Comparison of ENCODE assay signal across 8 cellular contexts in the genomic region with DNA sequence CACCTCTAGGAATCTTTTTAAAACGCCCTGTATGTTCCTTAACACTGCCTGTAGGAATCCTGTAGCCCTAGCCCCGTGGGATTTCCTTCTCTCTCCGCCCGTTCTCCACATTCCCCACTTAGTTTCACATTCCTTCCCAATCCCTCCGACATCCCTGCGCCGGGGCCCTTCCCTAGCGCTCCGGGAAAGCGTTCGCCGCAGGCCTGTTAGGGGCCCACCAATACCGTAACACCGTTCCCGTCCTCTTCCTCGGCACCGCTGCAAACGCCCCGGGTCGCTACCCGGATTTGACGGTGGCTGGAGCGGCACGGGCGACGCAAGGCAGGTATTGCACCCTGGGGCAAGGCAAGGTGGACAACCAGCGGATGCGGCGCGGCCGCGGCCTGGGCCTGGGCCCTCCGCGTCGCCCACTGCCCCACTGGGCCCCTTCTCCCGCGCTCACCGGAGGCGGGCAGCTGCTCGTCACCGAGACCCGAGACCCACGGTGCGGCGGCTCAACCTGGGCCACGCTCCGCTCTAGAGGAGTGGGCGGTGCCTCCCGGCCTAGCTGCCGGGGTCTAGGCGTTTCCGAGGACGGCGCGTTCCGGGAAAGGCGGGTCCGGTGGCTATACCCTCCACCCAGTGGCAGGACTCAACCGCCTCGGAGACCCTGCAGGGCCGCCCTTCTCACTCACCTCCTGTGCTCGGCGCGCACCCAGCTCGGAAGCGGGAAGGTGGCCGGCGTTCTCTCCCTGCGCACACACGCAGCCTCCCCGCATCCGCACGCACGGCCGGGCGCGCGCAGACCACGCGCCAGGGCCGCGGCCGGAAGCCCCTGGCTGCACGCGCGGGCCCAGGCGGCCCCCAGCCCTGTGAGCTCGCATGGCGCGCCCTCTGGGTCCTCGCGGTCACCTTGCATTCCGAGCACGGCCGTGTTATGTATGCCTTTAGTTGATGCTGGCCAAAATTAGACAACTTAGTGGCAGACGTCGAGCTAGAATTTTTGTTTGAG. TPM values are rescaled to one million over a fixed set of nuclear protein-coding genes. Genes with fewer than 3 reads are reported as not detected.
DNase-seq lines count a peak whose midpoint lies in the region; ATAC-seq and TF ChIP-seq lines count a peak whose summit lies in the region.

A gene with protein sequence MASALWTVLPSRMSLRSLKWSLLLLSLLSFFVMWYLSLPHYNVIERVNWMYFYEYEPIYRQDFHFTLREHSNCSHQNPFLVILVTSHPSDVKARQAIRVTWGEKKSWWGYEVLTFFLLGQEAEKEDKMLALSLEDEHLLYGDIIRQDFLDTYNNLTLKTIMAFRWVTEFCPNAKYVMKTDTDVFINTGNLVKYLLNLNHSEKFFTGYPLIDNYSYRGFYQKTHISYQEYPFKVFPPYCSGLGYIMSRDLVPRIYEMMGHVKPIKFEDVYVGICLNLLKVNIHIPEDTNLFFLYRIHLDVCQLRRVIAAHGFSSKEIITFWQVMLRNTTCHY (minus strand): TSS at position 789 of the 991 bp plus-strand sequence. CDS start 18,595 bp downstream, outside the sequence.

- TF ChIP-seq CTCF in WTC11 (IDR thresholded peaks at IDR 0.05), result no peak

- DNase-seq in GM04504 (ENCODE audit: low read depth) (peak; percentile 27), HuH-7 (ENCODE audit: low spot score) (peak; percentile 55), WTC11 (ENCODE audit: low spot score) (peak; percentile 73), memory B cell (ENCODE audit: low spot score in 2 of 2) (peak in 1 of 2 donors; percentile 31), NCI-H1048 (lab: John Stamatoyannopoulos, UW) (no peak)
- peak; percentile 46 for DNase-seq in stimulated activated CD8-positive, alpha-beta memory T cell treated with anti-CD3 and anti-CD28 coated beads, Interleukin-4, amount 100 ng/mL, for 48 hours

- ATAC-seq in GM21529 (IDR thresholded peaks at IDR 0.05; ENCODE audit: unreplicated experiment), result peak; percentile 63
- peak; percentile 87 for ATAC-seq in WTC11
- peak; percentile 73 for ATAC-seq in memory B cell (ENCODE audit: low read depth)

- H3K27me3 Mint-ChIP-seq in WTC11 (ENCODE audit: low read depth) (peaks cover 37% of the 10 kb centered on the region), memory B cell (peaks cover 7% of the 10 kb centered on the region)

- H3K4me1 Mint-ChIP-seq in WTC11 (peaks cover 12% of the 10 kb centered on the region), memory B cell (peaks cover 10% of the 10 kb centered on the region)

- CTCF ChIA-PET in WTC11 (lab: Charles Lee), result interaction anchor here (0.6 to 1.4 kb wide), 5 partner anchors 8 to 323 kb away, joined by 3 to 5 read pairs (median 4); no protein-coding TSS in a partner anchor

- H3K36me3 Mint-ChIP-seq in WTC11, result peaks cover 7% of the 10 kb centered on the region
- H3K36me3 Mint-ChIP-seq in memory B cell, result no peaks in the 10 kb centered on the region

- H3K9me3 Mint-ChIP-seq in WTC11 (no peaks in the 10 kb centered on the region), memory B cell (no peaks in the 10 kb centered on the region)

- in situ Hi-C loops in endometrial microvascular endothelial cells (cut with HindIII; ENCODE audit: inconsistent ontology term, low pct_unique_long_range_greater_than_20kb, low sequenced_read_pairs), result no loop called here

- POLR2A ChIA-PET in WTC11 (lab: Charles Lee), result interaction anchor here (0.6 kb wide), 1 partner anchor 35 kb away, joined by 3 read pairs; no protein-coding TSS in a partner anchor

- H3K4me3 Mint-ChIP-seq in WTC11, result peak within 1 kb of the TSS; percentile 81
- peak within 1 kb of the TSS; percentile 80 for H3K4me3 Mint-ChIP-seq in memory B cell

- no peak within 1 kb of the TSS for H3K27ac Mint-ChIP-seq in WTC11
- no peak within 1 kb of the TSS for H3K27ac Mint-ChIP-seq in memory B cell

TF ChIP-seq in WTC11, 78 proteins besides CTCF, POLR2A, EP300 and RAD21 (continues in another document):
- TF ChIP-seq RELA (CRISPR knock-in tag; IDR thresholded peaks at IDR 0.05; ENCODE audit: borderline replicate concordance) (peak; percentile 92; the same call in 1 of the 2 replicates), HMGXB4 (CRISPR knock-in tag; IDR thresholded peaks at IDR 0.05) (peak; percentile 87; the same call in 1 of the 2 replicates), CDX4 (CRISPR knock-in tag; IDR thresholded peaks at IDR 0.05; ENCODE audit: borderline replicate concordance) (no peak), ZNF416 (CRISPR knock-in tag; IDR thresholded peaks at IDR 0.05) (no peak), FOXK1 (CRISPR knock-in tag; IDR thresholded peaks at IDR 0.05) (peak; percentile 88), ZNF423 (CRISPR knock-in tag; IDR thresholded peaks at IDR 0.05) (no peak), ZNF263 (CRISPR knock-in tag; IDR thresholded peaks at IDR 0.05; ENCODE audit: low read depth) (peak; percentile 89), GTF2I (CRISPR knock-in tag; conservative IDR thresholded peaks at IDR 0.05) (no peak), MYBL2 (CRISPR knock-in tag; IDR thresholded peaks at IDR 0.05) (peak; percentile 78), ZNF532 (CRISPR knock-in tag; IDR thresholded peaks at IDR 0.05; ENCODE audit: borderline replicate concordance) (0 out of 2 replicates have a peak, but pooled peaks have one; percentile 28), FOXP1 (CRISPR knock-in tag; IDR thresholded peaks at IDR 0.05; ENCODE audit: borderline replicate concordance) (peak; percentile 99)
- TF ChIP-seq, protein P1, sequence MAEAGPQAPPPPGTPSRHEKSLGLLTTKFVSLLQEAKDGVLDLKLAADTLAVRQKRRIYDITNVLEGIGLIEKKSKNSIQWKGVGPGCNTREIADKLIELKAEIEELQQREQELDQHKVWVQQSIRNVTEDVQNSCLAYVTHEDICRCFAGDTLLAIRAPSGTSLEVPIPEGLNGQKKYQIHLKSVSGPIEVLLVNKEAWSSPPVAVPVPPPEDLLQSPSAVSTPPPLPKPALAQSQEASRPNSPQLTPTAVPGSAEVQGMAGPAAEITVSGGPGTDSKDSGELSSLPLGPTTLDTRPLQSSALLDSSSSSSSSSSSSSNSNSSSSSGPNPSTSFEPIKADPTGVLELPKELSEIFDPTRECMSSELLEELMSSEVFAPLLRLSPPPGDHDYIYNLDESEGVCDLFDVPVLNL (CRISPR knock-in tag; IDR thresholded peaks at IDR 0.05; ENCODE audit: borderline replicate concordance, low read depth), result peak; percentile 80; the same call in 1 of the 2 replicates

RNA-seq across cellular contexts. Expression of the gene that starts here (rescaled TPM):
- total RNA-seq in WTC11 (2021), result 4.2 to 6.0 TPM (median 5.0 TPM) in 3 replicates
- 45.1 TPM for total RNA-seq in endometrial microvascular endothelial cells (ENCODE audit: inconsistent ontology term)
